ENCODE assay signal across 20 cellular contexts in the genomic region with DNA sequence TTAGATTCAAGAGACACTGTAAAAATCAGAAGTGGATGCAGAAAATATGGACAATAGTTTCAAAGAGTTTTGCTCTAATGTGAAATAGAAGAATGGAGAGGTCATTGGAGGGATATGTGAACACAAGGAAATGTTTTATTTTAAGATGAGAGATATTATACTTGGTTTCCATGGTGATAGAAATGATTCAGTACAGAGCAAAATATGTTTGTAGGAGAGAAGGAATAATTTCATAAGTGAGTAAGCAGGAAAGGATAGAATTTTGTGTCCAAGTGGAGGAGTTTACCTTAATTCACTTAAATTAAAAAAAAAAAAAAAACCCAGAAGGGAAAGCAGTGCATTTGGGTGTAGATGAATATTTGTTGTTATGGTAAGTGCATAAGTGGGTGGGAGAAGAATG.
"Had no signal": no experiment of that assay in that cellular context is flagged by ENCODE, and none has a peak within 500 bp of the region (broad histone marks: within the 10 kb centered on the region; RNA-seq: fewer than 3 reads in every experiment).

No MANE protein-coding gene starts in this region.

- H3K4me3 ChIP-seq: cardiac muscle cell, left ventricle myocardium inferior, right lobe of liver, thyroid gland had no signal

- H3K4me1 ChIP-seq: parathyroid adenoma, right lobe of liver, thyroid gland had no signal

- H3K36me3 ChIP-seq: cardiac muscle cell, left ventricle myocardium inferior, neutrophil, right lobe of liver, thyroid gland had no signal

- DNase-seq: activated CD4-positive, alpha-beta memory T cell treated with anti-CD3 and anti-CD28 coated beads, Interleukin-2, amount 10 ng/mL, durations not matched to agents 7 days and 5 days; activated CD4-positive, alpha-beta T cell treated with anti-CD3 and anti-CD28 coated beads for 1 hour; activated CD8-positive, alpha-beta memory T cell treated with anti-CD3 and anti-CD28 coated beads, Interleukin-2, amount 10 ng/mL, durations not matched to agents 7 days and 5 days; activated naive CD4-positive, alpha-beta T cell; activated naive CD8-positive, alpha-beta T cell treated with anti-CD3 and anti-CD28 coated beads for 36 hours; amygdala; effector memory CD4-positive, alpha-beta T cell; head of caudate nucleus; left ventricle myocardium inferior; mammary epithelial cell; naive thymus-derived CD8-positive, alpha-beta T cell; right lobe of liver; stimulated activated CD4-positive, alpha-beta T cell treated with anti-CD3 and anti-CD28 coated beads, Interleukin-4, amount 100 ng/mL, for 24 hours; T-helper 2 cell; thyroid gland had no signal

- H3K9me3 ChIP-seq: neutrophil, right lobe of liver, thyroid gland had no signal

- ATAC-seq: activated CD8-positive, alpha-beta memory T cell treated with anti-CD3 and anti-CD28 coated beads, Interleukin-2, amount 10 ng/mL, durations not matched to agents 7 days and 5 days; naive thymus-derived CD8-positive, alpha-beta T cell; right lobe of liver; stimulated activated effector memory CD8-positive, alpha-beta T cell treated with anti-CD3 and anti-CD28 coated beads, Interleukin-12 subunit alpha, Interleukin-12 subunit beta, amount 100 ng/mL, for 72 hours had no signal

- H3K27me3 ChIP-seq: cardiac muscle cell, neutrophil, right lobe of liver, thyroid gland had no signal

- H3K27ac ChIP-seq: cardiac muscle cell, left ventricle myocardium inferior, neutrophil, parathyroid adenoma, right lobe of liver, thyroid gland, VCaP had no signal
